11 cellular contexts compared by ENCODE assay signal in the genomic region with DNA sequence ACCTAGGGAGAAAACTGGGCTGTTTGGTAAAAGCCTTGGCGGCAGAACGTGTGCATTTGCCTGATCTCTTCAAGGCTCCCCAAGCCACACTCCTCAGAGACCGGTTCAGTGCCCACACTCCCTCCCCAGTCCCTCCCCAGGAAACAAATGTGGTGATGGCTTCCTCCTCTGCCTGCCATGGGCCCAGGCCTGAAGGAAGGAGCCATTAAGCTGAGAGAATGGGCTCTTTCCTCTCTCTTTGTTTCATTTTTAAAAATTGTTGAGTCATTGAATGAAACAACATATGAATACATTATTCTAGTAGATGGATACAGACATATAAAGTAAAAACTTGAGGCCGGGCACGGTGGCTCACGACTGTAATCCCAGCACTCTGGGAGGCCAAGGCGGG. TPM values are rescaled to one million over a fixed set of nuclear protein-coding genes. Genes with fewer than 3 reads are reported as not detected.
DNase-seq lines count a peak whose midpoint lies in the region; ATAC-seq lines count a peak whose summit lies in the region.
"Had no signal": no experiment of that assay in that cellular context is flagged by ENCODE, and none has a peak within 500 bp of the region (broad histone marks: within the 10 kb centered on the region; RNA-seq: fewer than 3 reads in every experiment).

No MANE protein-coding gene starts in this region.

- H3K36me3 Mint-ChIP-seq in activated naive CD4-positive, alpha-beta T cell treated with anti-CD3 and anti-CD28 coated beads for 36 hours (ENCODE audit: low read depth) = no peaks in the 10 kb centered on the region
- no peaks in the 10 kb centered on the region for H3K36me3 Mint-ChIP-seq in T-helper 17 cell (ENCODE audit: low read depth)
- no peaks in the 10 kb centered on the region for H3K36me3 Mint-ChIP-seq in stimulated activated memory B cell treated with anti-CD40 and anti-IgM and Interleukin-4, amounts not matched to agents 10 μg/mL and 1 μg/mL and 100 μg/mL, for 72 hours

- H3K27ac Mint-ChIP-seq in activated naive CD4-positive, alpha-beta T cell treated with anti-CD3 and anti-CD28 coated beads for 36 hours = no peak overlapping the region
- H3K27ac Mint-ChIP-seq in T-helper 17 cell = peak overlapping the region; percentile 81
- peak overlapping the region; percentile 7 for H3K27ac Mint-ChIP-seq in stimulated activated memory B cell treated with anti-CD40 and anti-IgM and Interleukin-4, amounts not matched to agents 10 μg/mL and 1 μg/mL and 100 μg/mL, for 72 hours

- CTCF ChIA-PET in activated naive CD4-positive, alpha-beta T cell treated with anti-CD3 and anti-CD28 coated beads for 36 hours (lab: Charles Lee) = no interaction called here

- peak; percentile 100 for ATAC-seq in T-helper 17 cell
- no peak for ATAC-seq in stimulated activated memory B cell treated with anti-CD40 and anti-IgM and Interleukin-4, amounts not matched to agents 10 μg/mL and 1 μg/mL and 100 μg/mL, for 72 hours
- no peak for ATAC-seq in GM21526 (IDR thresholded peaks at IDR 0.05; ENCODE audit: low FRiP score, unreplicated experiment)

- H3K27me3 Mint-ChIP-seq in activated naive CD4-positive, alpha-beta T cell treated with anti-CD3 and anti-CD28 coated beads for 36 hours (ENCODE audit: low read depth) = no peaks in the 10 kb centered on the region
- H3K27me3 Mint-ChIP-seq in T-helper 17 cell = no peaks in the 10 kb centered on the region
- H3K27me3 Mint-ChIP-seq in stimulated activated memory B cell treated with anti-CD40 and anti-IgM and Interleukin-4, amounts not matched to agents 10 μg/mL and 1 μg/mL and 100 μg/mL, for 72 hours = no peaks in the 10 kb centered on the region
- H3K27me3 Mint-ChIP-seq: dendritic cell treated with granulocyte-macrophage colony-stimulating factor and Interleukin-4, amounts not matched to agents 40 ng/mL and 50 ng/mL, for 4 days had no signal

- intact Hi-C loops in activated naive CD4-positive, alpha-beta T cell treated with anti-CD3 and anti-CD28 coated beads for 36 hours (cut with micrococcal nuclease) = no loop called here

- peak; percentile 16 for DNase-seq in activated naive CD4-positive, alpha-beta T cell treated with anti-CD3 and anti-CD28 coated beads for 36 hours
- DNase-seq in activated naive CD4-positive, alpha-beta T cell (lab: John Stamatoyannopoulos, UW) = no peak
- peak in 2 of 3 donors; percentile 12 to 16 for DNase-seq in T-helper 17 cell
- DNase-seq in effector memory CD4-positive, alpha-beta T cell = peak; percentile 22 to 30 (median 27)
- DNase-seq in NCI-H146 (lab: John Stamatoyannopoulos, UW) = no peak
- DNase-seq in stimulated activated naive CD4-positive, alpha-beta T cell treated with Interleukin-2 at 50 U/mL for 16 hours (lab: John Stamatoyannopoulos, UW) = no peak
- DNase-seq: C1 segment of cervical spinal cord, NCI-H2081 treated with DMSO at 0.1 percent for 48 hours had no signal

- H3K4me1 Mint-ChIP-seq in activated naive CD4-positive, alpha-beta T cell treated with anti-CD3 and anti-CD28 coated beads for 36 hours (ENCODE audit: low read depth) = peaks cover 3% of the 10 kb centered on the region
- H3K4me1 Mint-ChIP-seq in T-helper 17 cell = peaks cover 9% of the 10 kb centered on the region
- H3K4me1 Mint-ChIP-seq in stimulated activated memory B cell treated with anti-CD40 and anti-IgM and Interleukin-4, amounts not matched to agents 10 μg/mL and 1 μg/mL and 100 μg/mL, for 72 hours = peaks cover 13% of the 10 kb centered on the region

- no peak overlapping the region for H3K4me3 Mint-ChIP-seq in activated naive CD4-positive, alpha-beta T cell treated with anti-CD3 and anti-CD28 coated beads for 36 hours
- no peak overlapping the region for H3K4me3 Mint-ChIP-seq in T-helper 17 cell
- H3K4me3 Mint-ChIP-seq in stimulated activated memory B cell treated with anti-CD40 and anti-IgM and Interleukin-4, amounts not matched to agents 10 μg/mL and 1 μg/mL and 100 μg/mL, for 72 hours = no peak overlapping the region
- H3K4me3 Mint-ChIP-seq: dendritic cell treated with granulocyte-macrophage colony-stimulating factor and Interleukin-4, amounts not matched to agents 40 ng/mL and 50 ng/mL, for 4 days had no signal

- H3K36me3 ChIP-seq in effector memory CD4-positive, alpha-beta T cell (ENCODE audit: control insufficient read depth, insufficient read depth, low read length) = no peaks in the 10 kb centered on the region

- no peaks in the 10 kb centered on the region for H3K9me3 ChIP-seq in T-helper 17 cell (ENCODE audit: control insufficient read depth, low read length, poor library complexity, severe bottlenecking)
- H3K9me3 ChIP-seq in effector memory CD4-positive, alpha-beta T cell (ENCODE audit: control insufficient read depth, low read length) = no peaks in the 10 kb centered on the region

- H3K27me3 ChIP-seq in effector memory CD4-positive, alpha-beta T cell (replicated peaks; ENCODE audit: control insufficient read depth, insufficient read depth, low read length, poor library complexity, severe bottlenecking) = no peaks in the 10 kb centered on the region

- no peak overlapping the region for H3K4me3 ChIP-seq in effector memory CD4-positive, alpha-beta T cell (ENCODE audit: insufficient read depth, low read depth, low read length, poor library complexity, severe bottlenecking)

- no peaks in the 10 kb centered on the region for H3K9me3 Mint-ChIP-seq in activated naive CD4-positive, alpha-beta T cell treated with anti-CD3 and anti-CD28 coated beads for 36 hours
- no peaks in the 10 kb centered on the region for H3K9me3 Mint-ChIP-seq in stimulated activated memory B cell treated with anti-CD40 and anti-IgM and Interleukin-4, amounts not matched to agents 10 μg/mL and 1 μg/mL and 100 μg/mL, for 72 hours

- peak overlapping the region; percentile 25 for H3K27ac ChIP-seq in effector memory CD4-positive, alpha-beta T cell (ENCODE audit: insufficient read depth, low read length, poor library complexity, severe bottlenecking)

- peaks cover 3% of the 10 kb centered on the region for H3K4me1 ChIP-seq in effector memory CD4-positive, alpha-beta T cell (ENCODE audit: control insufficient read depth, insufficient read depth, low read length, poor library complexity, severe bottlenecking)

RNA-seq across cellular contexts. Expression of a gene that starts 50.6 kb away (rescaled TPM):
- total RNA-seq in activated naive CD4-positive, alpha-beta T cell treated with anti-CD3 and anti-CD28 coated beads for 36 hours = 100 to 1,000 TPM; 248 to 261 TPM
- total RNA-seq in T-helper 17 cell = 100 to 1,000 TPM; 176 to 189 TPM

Comparison
In these comparisons a context has a peak if more than half of its experiments do, and no peak if none do; other contexts are left out.
1. DNase-seq: peak in activated naive CD4-positive, alpha-beta T cell treated with anti-CD3 and anti-CD28 coated beads for 36 hours (single experiment), T-helper 17 cell (2 of 3) and effector memory CD4-positive, alpha-beta T cell (3 of 3); none in activated naive CD4-positive, alpha-beta T cell (0 of 4), NCI-H146 (single experiment) and stimulated activated naive CD4-positive, alpha-beta T cell treated with Interleukin-2 at 50 U/mL for 16 hours (single experiment).